Comparison of ENCODE assay signal across 18 cellular contexts in the genomic region with DNA sequence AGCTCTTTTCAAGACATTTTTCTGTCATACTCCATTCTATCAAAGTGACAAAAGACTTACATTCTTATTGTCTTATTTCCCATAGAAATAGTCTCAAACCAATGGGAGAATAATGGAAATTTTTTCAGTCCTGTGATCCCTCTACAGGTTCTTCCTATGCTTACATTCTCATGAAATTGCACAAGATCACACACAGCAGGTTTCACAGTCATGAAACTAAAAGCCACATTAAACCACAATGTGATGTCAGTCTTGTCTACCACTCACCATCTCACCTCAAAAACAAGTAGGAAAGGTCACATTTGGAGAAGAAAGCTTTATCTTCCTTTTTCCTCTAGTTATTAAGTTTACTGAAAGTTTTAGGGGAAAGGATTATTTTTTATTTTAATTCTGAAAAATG.
DNase-seq lines count a peak whose midpoint lies in the region; ATAC-seq, FAIRE-seq and TF ChIP-seq lines count a peak whose summit lies in the region.
"Had no signal": no experiment of that assay in that cellular context is flagged by ENCODE, and none has a peak within 500 bp of the region (broad histone marks: within the 10 kb centered on the region; RNA-seq: fewer than 3 reads in every experiment).

No MANE protein-coding gene starts in this region.

- H3K27me3 ChIP-seq in GM23248 (replicated peaks; ENCODE audit: insufficient read depth) (no peaks in the 10 kb centered on the region; the same call in 1 of the 2 replicates), GM12878 (replicated peaks in 1 of 2; ENCODE audit: control insufficient read depth in 2 of 2, insufficient read depth in 2 of 2, low read length in 1 of 2) (no peaks in the 10 kb centered on the region), neural cell (ENCODE audit: insufficient read depth, low read depth, low read length) (no peaks in the 10 kb centered on the region), neuronal stem cell (ENCODE audit: control insufficient read depth in 3 of 3, insufficient read depth in 3 of 3, low read depth in 1 of 3, low read length in 3 of 3) (no peaks in the 10 kb centered on the region), left ventricle myocardium inferior (ENCODE audit: low read depth) (peaks cover 17% of the 10 kb centered on the region)

- no peak overlapping the region for H2BK12ac ChIP-seq in neuronal stem cell (ENCODE audit: low read length)

- RAD21 ChIA-PET in GM12878 (lab: Charles Lee; ENCODE audit: unreplicated experiment), result no interaction called here

- CTCF ChIA-PET in activated CD8-positive, alpha-beta T cell treated with anti-CD3 and anti-CD28 coated beads for 36 hours (lab: Charles Lee), result no interaction called here
- CTCF ChIA-PET in activated CD8-positive, alpha-beta T cell treated with anti-CD3 and anti-CD28 coated beads, Interleukin-2, amount 10 ng/mL, durations not matched to agents 7 days and 5 days (lab: Charles Lee), result interaction anchor here (0.7 kb wide), 1 partner anchor 195 kb away, joined by 4 read pairs; no protein-coding TSS in a partner anchor
- CTCF ChIA-PET in GM12878 (lab: Yijun Ruan, JAX), result no interaction called here

- no peaks in the 10 kb centered on the region for H3K9me2 ChIP-seq in GM23248 (ENCODE audit: insufficient read depth)
- H3K9me2 ChIP-seq in neural cell (ENCODE audit: insufficient read depth, low read length), result no peaks in the 10 kb centered on the region

- FAIRE-seq in GM12878 (lab: Jason Lieb, UNC), result no peak
- FAIRE-seq: HTR-8/SVneo had no signal

- peaks cover 8% of the 10 kb centered on the region for H3K4me1 Mint-ChIP-seq in activated CD8-positive, alpha-beta T cell treated with anti-CD3 and anti-CD28 coated beads for 36 hours (ENCODE audit: low read depth)
- peaks cover 10% of the 10 kb centered on the region for H3K4me1 Mint-ChIP-seq in activated CD8-positive, alpha-beta T cell treated with anti-CD3 and anti-CD28 coated beads, Interleukin-2, amount 10 ng/mL, durations not matched to agents 7 days and 5 days (ENCODE audit: low read depth)
- H3K4me1 Mint-ChIP-seq: B cell, IgD-negative memory B cell had no signal

- SMC1A ChIA-PET in GM12878 (lab: Charles Lee; ENCODE audit: uncharacterized antibody, unreplicated experiment), result no interaction called here

- H3K9me3 ChIP-seq in GM23248 (ENCODE audit: low read depth) (no peaks in the 10 kb centered on the region), GM12878 (replicated peaks; ENCODE audit: control insufficient read depth, insufficient read depth, low read length) (no peaks in the 10 kb centered on the region), neural cell (ENCODE audit: low read length) (no peaks in the 10 kb centered on the region), neuronal stem cell (replicated peaks in 1 of 2; ENCODE audit: control insufficient read depth in 2 of 2, insufficient read depth in 1 of 2, low read depth in 1 of 2, low read length in 2 of 2) (peaks cover 0 to 3% of the 10 kb centered on the region in 2 donors), left ventricle myocardium inferior (replicated peaks) (peaks cover 4% of the 10 kb centered on the region)
- H3K9me3 ChIP-seq: HAP-1 had no signal

- H4K91ac ChIP-seq in neuronal stem cell (ENCODE audit: low read depth, low read length, poor library complexity), result no peak overlapping the region

- peak; percentile 47 for ATAC-seq in activated CD8-positive, alpha-beta T cell treated with anti-CD3 and anti-CD28 coated beads for 36 hours
- ATAC-seq in activated CD8-positive, alpha-beta T cell treated with anti-CD3 and anti-CD28 coated beads, Interleukin-2, amount 10 ng/mL, durations not matched to agents 7 days and 5 days, result no peak
- ATAC-seq in GM12878, result peak; percentile 54; the same call in 1 of the 3 replicates

- H3K4me3 ChIP-seq in GM23248 (no peak overlapping the region), GM12878 (no peak overlapping the region), neural cell (ENCODE audit: low read length) (no peak overlapping the region), neuronal stem cell (ENCODE audit: low read length in 2 of 2) (no peak overlapping the region), left ventricle myocardium inferior (no peak overlapping the region)
- H3K4me3 ChIP-seq: HAP-1 had no signal

- H3K27ac Mint-ChIP-seq in activated CD8-positive, alpha-beta T cell treated with anti-CD3 and anti-CD28 coated beads for 36 hours, result no peak overlapping the region
- no peak overlapping the region for H3K27ac Mint-ChIP-seq in activated CD8-positive, alpha-beta T cell treated with anti-CD3 and anti-CD28 coated beads, Interleukin-2, amount 10 ng/mL, durations not matched to agents 7 days and 5 days
- H3K27ac Mint-ChIP-seq: B cell, IgD-negative memory B cell had no signal

- H3K79me1 ChIP-seq in neuronal stem cell (ENCODE audit: low read depth, low read length), result no peaks in the 10 kb centered on the region

- H2AFZ ChIP-seq in GM23248, result no peak overlapping the region
- H2AFZ ChIP-seq in GM12878 (ENCODE audit: control insufficient read depth, low read depth, low read length), result no peak overlapping the region
- H2AFZ ChIP-seq in neural cell (ENCODE audit: low read depth, low read length), result no peak overlapping the region
- no peak overlapping the region for H2AFZ ChIP-seq in neuronal stem cell (ENCODE audit: low read length)

- H3K23ac ChIP-seq in neuronal stem cell (ENCODE audit: low read depth, low read length, poor library complexity), result no peak overlapping the region

- TF ChIP-seq EP300 in GM12878 (IDR thresholded peaks at IDR 0.05; ENCODE audit: borderline replicate concordance in 1 of 2, control insufficient read depth in 1 of 2, low read depth in 2 of 2, low read length in 2 of 2), result no peak
- peak; percentile 43 for TF ChIP-seq EP300 in neural cell (conservative IDR thresholded peaks at IDR 0.05; ENCODE audit: poor library complexity, severe bottlenecking)

- no peak overlapping the region for H3K27ac ChIP-seq in GM23248
- no peak overlapping the region for H3K27ac ChIP-seq in GM12878 (ENCODE audit: control insufficient read depth, insufficient read depth)
- no peak overlapping the region for H3K27ac ChIP-seq in neural cell (ENCODE audit: low read length)
- no peak overlapping the region for H3K27ac ChIP-seq in neuronal stem cell (replicated peaks; ENCODE audit: low read length)
- no peak overlapping the region for H3K27ac ChIP-seq in left ventricle myocardium inferior (replicated peaks)
- H3K27ac ChIP-seq: HL-60 had no signal

- H3K18ac ChIP-seq in neuronal stem cell (ENCODE audit: low read length), result no peak overlapping the region

- no peak for TF ChIP-seq POLR2A in GM12878 (IDR thresholded peaks at IDR 0.05; ENCODE audit: low read depth, low read length)

- H3K27me3 Mint-ChIP-seq in activated CD8-positive, alpha-beta T cell treated with anti-CD3 and anti-CD28 coated beads for 36 hours, result peaks cover 9% of the 10 kb centered on the region
- peaks cover 10% of the 10 kb centered on the region for H3K27me3 Mint-ChIP-seq in activated CD8-positive, alpha-beta T cell treated with anti-CD3 and anti-CD28 coated beads, Interleukin-2, amount 10 ng/mL, durations not matched to agents 7 days and 5 days (ENCODE audit: low read depth)

- DNase-seq in activated CD8-positive, alpha-beta T cell treated with anti-CD3 and anti-CD28 coated beads for 36 hours, result no peak
- no peak for DNase-seq in activated CD8-positive, alpha-beta T cell treated with anti-CD3 and anti-CD28 coated beads, Interleukin-2, amount 10 ng/mL, durations not matched to agents 7 days and 5 days
- DNase-seq in GM23248, result peak; percentile 21
- no peak for DNase-seq in GM12878 (ENCODE audit: low read depth, low spot score)
- no peak for DNase-seq in neuronal stem cell (ENCODE audit: low spot score)
- no peak for DNase-seq in NCI-H1694 (lab: John Stamatoyannopoulos, UW)
- no peak for DNase-seq in left ventricle myocardium inferior
- DNase-seq: 8988T, DMS79 treated with DMSO at 0.1 percent for 48 hours, NCI-H187 treated with DMSO at 0.1 percent for 48 hours, NCI-H226, NCI-H524 had no signal

- H3K79me2 ChIP-seq in GM23248 (ENCODE audit: insufficient read depth), result no peaks in the 10 kb centered on the region
- H3K79me2 ChIP-seq in GM12878 (ENCODE audit: control insufficient read depth, insufficient read depth, low read length), result no peaks in the 10 kb centered on the region
- H3K79me2 ChIP-seq in neural cell (replicated peaks; ENCODE audit: insufficient read depth, low read length), result no peaks in the 10 kb centered on the region

- no peak overlapping the region for H2AK5ac ChIP-seq in neuronal stem cell (ENCODE audit: low read depth, low read length)

- no peak overlapping the region for H3K14ac ChIP-seq in neuronal stem cell (ENCODE audit: low read length)

- no peaks in the 10 kb centered on the region for H3K36me3 Mint-ChIP-seq in activated CD8-positive, alpha-beta T cell treated with anti-CD3 and anti-CD28 coated beads for 36 hours (ENCODE audit: low read depth)
- H3K36me3 Mint-ChIP-seq in activated CD8-positive, alpha-beta T cell treated with anti-CD3 and anti-CD28 coated beads, Interleukin-2, amount 10 ng/mL, durations not matched to agents 7 days and 5 days (ENCODE audit: low read depth), result no peaks in the 10 kb centered on the region
- H3K36me3 Mint-ChIP-seq: IgD-negative memory B cell had no signal

- TF ChIP-seq CTCF in activated CD8-positive, alpha-beta T cell treated with anti-CD3 and anti-CD28 coated beads for 36 hours (IDR thresholded peaks at IDR 0.05), result no peak
- no peak for TF ChIP-seq CTCF in GM12878 (IDR thresholded peaks at IDR 0.05 in 2 of 3, conservative IDR thresholded peaks at IDR 0.05 in 1 of 3; ENCODE audit: control insufficient read depth in 2 of 3, extremely low read depth in 1 of 3, insufficient read depth in 1 of 3, low read depth in 3 of 3, low read length in 3 of 3)
- TF ChIP-seq CTCF in neural cell (IDR thresholded peaks at IDR 0.05; ENCODE audit: poor library complexity, severe bottlenecking), result peak; percentile 45
- no peak for TF ChIP-seq CTCF in left ventricle myocardium inferior (IDR thresholded peaks at IDR 0.05; ENCODE audit: borderline replicate concordance)

- H3F3A ChIP-seq in GM23248 (ENCODE audit: insufficient read depth), result no peaks in the 10 kb centered on the region
- H3F3A ChIP-seq in neural cell (ENCODE audit: insufficient read depth, low read length, poor library complexity, severe bottlenecking), result no peaks in the 10 kb centered on the region

- no peak overlapping the region for H2BK5ac ChIP-seq in neuronal stem cell (ENCODE audit: low read length)

- no peak overlapping the region for H3K4me3 Mint-ChIP-seq in activated CD8-positive, alpha-beta T cell treated with anti-CD3 and anti-CD28 coated beads for 36 hours
- H3K4me3 Mint-ChIP-seq in activated CD8-positive, alpha-beta T cell treated with anti-CD3 and anti-CD28 coated beads, Interleukin-2, amount 10 ng/mL, durations not matched to agents 7 days and 5 days, result no peak overlapping the region
- H3K4me3 Mint-ChIP-seq: B cell, IgD-negative memory B cell had no signal

- H3K4ac ChIP-seq in neuronal stem cell (ENCODE audit: low read length), result no peak overlapping the region

- H3K4me1 ChIP-seq in GM23248 (ENCODE audit: insufficient read depth), result no peaks in the 10 kb centered on the region
- H3K4me1 ChIP-seq in GM12878 (ENCODE audit: control insufficient read depth, insufficient read depth, low read length), result no peaks in the 10 kb centered on the region
- H3K4me1 ChIP-seq in neuronal stem cell (ENCODE audit: control insufficient read depth in 2 of 2, insufficient read depth in 1 of 2, low read depth in 1 of 2, low read length in 2 of 2), result no peaks in the 10 kb centered on the region
- no peaks in the 10 kb centered on the region for H3K4me1 ChIP-seq in left ventricle myocardium inferior
- H3K4me1 ChIP-seq: HAP-1 had no signal

- no peak overlapping the region for H4K8ac ChIP-seq in neuronal stem cell (ENCODE audit: low read depth, low read length)

- H3K9me3 Mint-ChIP-seq in activated CD8-positive, alpha-beta T cell treated with anti-CD3 and anti-CD28 coated beads for 36 hours, result peaks cover 6% of the 10 kb centered on the region
- peaks cover 6% of the 10 kb centered on the region for H3K9me3 Mint-ChIP-seq in activated CD8-positive, alpha-beta T cell treated with anti-CD3 and anti-CD28 coated beads, Interleukin-2, amount 10 ng/mL, durations not matched to agents 7 days and 5 days (ENCODE audit: insufficient read depth)

- H4K20me1 ChIP-seq in GM23248 (ENCODE audit: insufficient read depth) (no peaks in the 10 kb centered on the region), GM12878 (ENCODE audit: control insufficient read depth, insufficient read depth) (no peaks in the 10 kb centered on the region), neural cell (ENCODE audit: insufficient read depth) (no peaks in the 10 kb centered on the region)

- TF ChIP-seq RAD21 in GM12878 (IDR thresholded peaks at IDR 0.05; ENCODE audit: insufficient read depth, low read depth, low read length) (no peak), neural cell (conservative IDR thresholded peaks at IDR 0.05) (peak; percentile 43)

- H3K9ac ChIP-seq in GM23248 (no peak overlapping the region), GM12878 (ENCODE audit: control insufficient read depth, insufficient read depth, low read length) (no peak overlapping the region), neural cell (ENCODE audit: low read length) (no peak overlapping the region), neuronal stem cell (ENCODE audit: low read depth, low read length, poor library complexity) (no peak overlapping the region)

- H3K36me3 ChIP-seq in GM23248 (ENCODE audit: low read depth), result no peaks in the 10 kb centered on the region
- no peaks in the 10 kb centered on the region for H3K36me3 ChIP-seq in GM12878 (ENCODE audit: control insufficient read depth in 2 of 2, insufficient read depth in 2 of 2, low read length in 1 of 2)
- H3K36me3 ChIP-seq in neural cell (ENCODE audit: insufficient read depth, low read length), result no peaks in the 10 kb centered on the region
- no peaks in the 10 kb centered on the region for H3K36me3 ChIP-seq in neuronal stem cell (replicated peaks in 1 of 2; ENCODE audit: control insufficient read depth in 2 of 2, insufficient read depth in 2 of 2, low read length in 2 of 2)
- no peaks in the 10 kb centered on the region for H3K36me3 ChIP-seq in left ventricle myocardium inferior
- H3K36me3 ChIP-seq: HAP-1 had no signal

- no TSS peak for BruUV-seq in GM12878 (replicated peaks; lab: Mats Ljungman, UMichigan)

- H3K4me2 ChIP-seq in GM23248 (ENCODE audit: unreplicated experiment) (no peak overlapping the region), GM12878 (ENCODE audit: control insufficient read depth, insufficient read depth) (no peak overlapping the region), neural cell (ENCODE audit: low read length) (no peak overlapping the region), neuronal stem cell (ENCODE audit: insufficient read depth, low read length, poor library complexity, severe bottlenecking) (no peak overlapping the region)

- H2BK120ac ChIP-seq in neuronal stem cell (ENCODE audit: low read depth, low read length), result no peak overlapping the region

- no peak overlapping the region for H2BK15ac ChIP-seq in neuronal stem cell (ENCODE audit: low read length)

- POLR2A ChIA-PET in activated CD8-positive, alpha-beta T cell treated with anti-CD3 and anti-CD28 coated beads for 36 hours (lab: Charles Lee), result no interaction called here
- POLR2A ChIA-PET in activated CD8-positive, alpha-beta T cell treated with anti-CD3 and anti-CD28 coated beads, Interleukin-2, amount 10 ng/mL, durations not matched to agents 7 days and 5 days (lab: Charles Lee), result interaction anchor here (0.7 kb wide), 1 partner anchor 144 kb away, joined by 3 read pairs; no protein-coding TSS in a partner anchor
- POLR2A ChIA-PET in GM12878 (lab: Charles Lee), result no interaction called here

- in situ Hi-C loops in GM23248 (cut with MboI), result no loop called here
- in situ Hi-C loops in GM12878 (cut with MboI), result no loop called here

- intact Hi-C loops in activated CD8-positive, alpha-beta T cell treated with anti-CD3 and anti-CD28 coated beads for 36 hours (cut with micrococcal nuclease), result no loop called here
- intact Hi-C loops in GM12878 (cut with micrococcal nuclease; ENCODE audit: unreplicated experiment) (no loop called here), left ventricle myocardium inferior (cut with micrococcal nuclease) (no loop called here)
